In genomic region chr2:17355608-17356329, GRCh38 we compare ENCODE assay signal across 12 cellular contexts.
DNase-seq lines count a peak whose midpoint lies in the region; ATAC-seq and TF ChIP-seq lines count a peak whose summit lies in the region.
"Had no signal": no experiment of that assay in that cellular context is flagged by ENCODE, and none has a peak within 500 bp of the region (broad histone marks: within the 10 kb centered on the region; RNA-seq: fewer than 3 reads in every experiment).

No MANE protein-coding gene starts in this region.

- H3K9me3 ChIP-seq in hepatocyte (ENCODE audit: low read depth), result no peaks in the 10 kb centered on the region
- peaks cover under 1% of the 10 kb centered on the region for H3K9me3 ChIP-seq in psoas muscle

- no peaks in the 10 kb centered on the region for H3K79me2 ChIP-seq in hepatocyte

- peak overlapping the region; percentile 41 for H3K4me2 ChIP-seq in hepatocyte

- WGBS in hepatocyte (ENCODE audit: low lambda C conversion rate, missing lambda C conversion rate), result 78% methylated on average over 6 of the region's 6 CpGs
- 82 to 83% (median 82%) methylated on average over 6 of the region's 6 CpGs for WGBS in psoas muscle, 3 donors

- H3K27ac ChIP-seq in hepatocyte (no peak overlapping the region), psoas muscle (no peak overlapping the region)
- H3K27ac ChIP-seq: C4-2B, VCaP had no signal

- H3K27ac Mint-ChIP-seq in stimulated activated effector memory CD8-positive, alpha-beta T cell treated with anti-CD3 and anti-CD28 coated beads, Interleukin-12 subunit alpha, Interleukin-12 subunit beta, amount 100 ng/mL, for 72 hours, result no peak overlapping the region
- H3K27ac Mint-ChIP-seq: activated naive CD4-positive, alpha-beta T cell treated with anti-CD3 and anti-CD28 coated beads, Interleukin-2, amount 10 ng/mL, durations not matched to agents 7 days and 5 days had no signal

- no peak for DNase-seq in hepatocyte (ENCODE audit: low spot score)
- no peak for DNase-seq in activated T-cell treated with anti-CD3 and anti-CD28 coated beads, Interleukin-2, amount 50 U/mL, for 1 hour
- DNase-seq in NCI-H2196 (lab: John Stamatoyannopoulos, UW; ENCODE audit: unreplicated experiment), result no peak
- DNase-seq in psoas muscle, result no peak
- DNase-seq in stimulated activated effector memory CD8-positive, alpha-beta T cell treated with anti-CD3 and anti-CD28 coated beads, Interleukin-12 subunit alpha, Interleukin-12 subunit beta, amount 100 ng/mL, for 72 hours (ENCODE audit: low spot score in 2 of 2), result no peak
- DNase-seq: activated naive CD4-positive, alpha-beta T cell treated with anti-CD3 and anti-CD28 coated beads, Interleukin-2, amount 10 ng/mL, durations not matched to agents 7 days and 5 days; OCI-M1 had no signal

- no peak overlapping the region for H3K4me3 Mint-ChIP-seq in stimulated activated effector memory CD8-positive, alpha-beta T cell treated with anti-CD3 and anti-CD28 coated beads, Interleukin-12 subunit alpha, Interleukin-12 subunit beta, amount 100 ng/mL, for 72 hours
- H3K4me3 Mint-ChIP-seq: activated naive CD4-positive, alpha-beta T cell treated with anti-CD3 and anti-CD28 coated beads, Interleukin-2, amount 10 ng/mL, durations not matched to agents 7 days and 5 days had no signal

- ATAC-seq in GM18520 (IDR thresholded peaks at IDR 0.05; ENCODE audit: unreplicated experiment), result peak; percentile 95
- ATAC-seq in GM21619 (IDR thresholded peaks at IDR 0.05; ENCODE audit: unreplicated experiment), result peak; percentile 90
- ATAC-seq in HG03196 (IDR thresholded peaks at IDR 0.05; ENCODE audit: unreplicated experiment), result peak; percentile 97
- ATAC-seq in psoas muscle, result no peak
- ATAC-seq in stimulated activated effector memory CD8-positive, alpha-beta T cell treated with anti-CD3 and anti-CD28 coated beads, Interleukin-12 subunit alpha, Interleukin-12 subunit beta, amount 100 ng/mL, for 72 hours, result no peak

- no peaks in the 10 kb centered on the region for H3K4me1 ChIP-seq in hepatocyte (ENCODE audit: insufficient read depth)
- H3K4me1 ChIP-seq in psoas muscle, result no peaks in the 10 kb centered on the region

- H2AFZ ChIP-seq in hepatocyte, result no peak overlapping the region

- H3K36me3 Mint-ChIP-seq in stimulated activated effector memory CD8-positive, alpha-beta T cell treated with anti-CD3 and anti-CD28 coated beads, Interleukin-12 subunit alpha, Interleukin-12 subunit beta, amount 100 ng/mL, for 72 hours, result no peaks in the 10 kb centered on the region
- H3K36me3 Mint-ChIP-seq: activated naive CD4-positive, alpha-beta T cell treated with anti-CD3 and anti-CD28 coated beads, Interleukin-2, amount 10 ng/mL, durations not matched to agents 7 days and 5 days had no signal

- no peaks in the 10 kb centered on the region for H3K9me2 ChIP-seq in hepatocyte (replicated peaks; ENCODE audit: insufficient read depth)

- intact Hi-C loops in psoas muscle (cut with DNase I), result no loop called here

- H3K4me3 ChIP-seq in hepatocyte, result no peak overlapping the region
- H3K4me3 ChIP-seq in psoas muscle, result no peak overlapping the region

- H4K20me1 ChIP-seq in hepatocyte (ENCODE audit: insufficient read depth, poor library complexity, severe bottlenecking), result no peaks in the 10 kb centered on the region

- H3K36me3 ChIP-seq in hepatocyte (replicated peaks; ENCODE audit: insufficient read depth, low read depth) (no peaks in the 10 kb centered on the region), psoas muscle (ENCODE audit: insufficient read depth in 1 of 2, low read depth in 1 of 2) (no peaks in the 10 kb centered on the region)

- H3K27me3 ChIP-seq in hepatocyte (no peaks in the 10 kb centered on the region), psoas muscle (ENCODE audit: insufficient read depth in 3 of 3, low read length in 2 of 3) (no peaks in the 10 kb centered on the region)

- peaks cover 3% of the 10 kb centered on the region for H3K9me3 Mint-ChIP-seq in stimulated activated effector memory CD8-positive, alpha-beta T cell treated with anti-CD3 and anti-CD28 coated beads, Interleukin-12 subunit alpha, Interleukin-12 subunit beta, amount 100 ng/mL, for 72 hours

- TF ChIP-seq CTCF in hepatocyte (IDR thresholded peaks at IDR 0.05; ENCODE audit: poor library complexity) (no peak), psoas muscle (IDR thresholded peaks at IDR 0.05) (no peak)

- H3K4me1 Mint-ChIP-seq in stimulated activated effector memory CD8-positive, alpha-beta T cell treated with anti-CD3 and anti-CD28 coated beads, Interleukin-12 subunit alpha, Interleukin-12 subunit beta, amount 100 ng/mL, for 72 hours, result no peaks in the 10 kb centered on the region
- H3K4me1 Mint-ChIP-seq: activated naive CD4-positive, alpha-beta T cell treated with anti-CD3 and anti-CD28 coated beads, Interleukin-2, amount 10 ng/mL, durations not matched to agents 7 days and 5 days had no signal

Comparison
In these comparisons a context has a peak if more than half of its experiments do, and no peak if none do; other contexts are left out.
1. ATAC-seq: peak in GM18520 (single experiment), GM21619 (single experiment) and HG03196 (single experiment); none in psoas muscle (0 of 4) and stimulated activated effector memory CD8-positive, alpha-beta T cell treated with anti-CD3 and anti-CD28 coated beads, Interleukin-12 subunit alpha, Interleukin-12 subunit beta, amount 100 ng/mL, for 72 hours (single experiment).